ENCODE assay signal across 8 cellular contexts in the genomic region with DNA sequence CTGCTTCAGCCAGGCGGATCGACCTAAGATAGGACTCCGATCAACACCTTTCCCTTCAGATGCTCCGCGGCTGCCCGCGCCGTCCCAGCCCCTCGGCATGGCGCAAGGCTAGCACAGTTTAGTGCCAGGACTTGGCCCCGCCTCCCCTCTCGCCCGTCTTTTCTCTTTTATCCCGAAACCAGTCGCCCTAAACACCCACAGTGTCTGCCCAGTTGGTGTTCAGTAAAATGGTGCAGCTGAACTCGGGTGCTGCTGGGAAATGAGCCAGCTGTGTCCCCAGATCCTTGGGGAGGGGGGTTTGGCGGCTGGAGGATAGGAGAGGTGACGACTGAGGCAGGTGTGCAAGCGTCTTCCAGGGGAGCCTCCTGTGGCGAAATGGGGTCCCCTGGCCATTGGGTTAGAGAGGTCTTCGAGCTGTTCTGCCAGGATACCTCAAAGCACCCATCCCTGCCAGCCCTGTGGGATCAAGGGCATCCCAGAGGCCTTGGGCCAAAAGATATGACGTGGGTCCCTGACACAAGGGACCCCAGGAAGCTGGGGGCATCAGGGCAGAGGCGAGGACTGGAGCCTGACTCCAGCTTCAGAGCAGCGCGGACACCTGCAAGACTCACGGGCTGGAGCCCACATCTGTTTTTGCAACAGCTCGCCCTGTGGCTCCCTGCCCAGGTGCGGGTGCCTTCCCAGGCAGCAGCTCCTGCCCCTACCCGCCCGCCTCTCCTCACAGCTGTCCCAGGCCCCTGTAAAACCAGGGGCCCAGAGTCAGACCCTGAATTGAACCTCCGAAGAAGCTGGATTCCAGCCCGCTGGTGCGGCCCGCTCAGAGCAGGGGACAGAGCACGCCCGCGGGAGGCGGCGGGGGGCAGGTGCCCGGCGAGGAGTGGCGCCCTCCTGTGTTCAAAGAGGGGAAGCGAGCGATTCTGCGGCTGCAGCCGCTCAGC.
DNase-seq lines count a peak whose midpoint lies in the region; ATAC-seq and TF ChIP-seq lines count a peak whose summit lies in the region.

No MANE protein-coding gene starts in this region.

- WGBS in lung, 2 donors = 10 to 14% methylated on average over 46 of the region's 46 CpGs

- POLR2A ChIA-PET in HEK293T (lab: Yijun Ruan, JAX) = interaction anchor here (1.2 kb wide), 1 partner anchor 68 kb away, joined by 6 read pairs; no protein-coding TSS in a partner anchor

- peaks cover 2% of the 10 kb centered on the region for H3K27me3 ChIP-seq in lung (ENCODE audit: control insufficient read depth, insufficient read depth)

- peaks cover 0 to 2% of the 10 kb centered on the region in 2 donors for H3K36me3 ChIP-seq in lung (ENCODE audit: control insufficient read depth in 2 of 2, insufficient read depth in 2 of 2, low read length in 2 of 2)

- peak; percentile 78 for TF ChIP-seq CTCF in coronary artery (IDR thresholded peaks at IDR 0.05)
- TF ChIP-seq CTCF in lung (IDR thresholded peaks at IDR 0.05; ENCODE audit: control extremely low read depth, extremely low read depth) = peak; percentile 24

- ATAC-seq in lung (ENCODE audit: insufficient read depth, low FRiP score) = peak; percentile 85
- ATAC-seq in HG02642 (IDR thresholded peaks at IDR 0.05; ENCODE audit: poor library complexity, unreplicated experiment) = no peak

- H3K4me3 ChIP-seq in coronary artery = peak overlapping the region; percentile 55
- H3K4me3 ChIP-seq in lung = no peak overlapping the region

- no peaks in the 10 kb centered on the region for H3K9me3 ChIP-seq in lung (ENCODE audit: control insufficient read depth in 2 of 2, insufficient read depth in 1 of 2, low read length in 1 of 2)

- peaks cover 0 to 2% of the 10 kb centered on the region in 2 donors for H3K4me1 ChIP-seq in lung (ENCODE audit: control insufficient read depth in 2 of 2, insufficient read depth in 2 of 2, low read length in 2 of 2)

- H3K27ac ChIP-seq in coronary artery (no peak overlapping the region), lung (ENCODE audit: low read depth in 1 of 2, low read length in 1 of 2) (no peak overlapping the region)

- CTCF ChIA-PET in HEK293T (lab: Yijun Ruan, JAX) = interaction anchor here (0.6 to 1.9 kb wide), 16 partner anchors 10 to 280 kb away, joined by 3 to 17 read pairs (median 4); no protein-coding TSS in a partner anchor

- peak; percentile 76 for DNase-seq in DMS 273 (lab: John Stamatoyannopoulos, UW; ENCODE audit: unreplicated experiment)
- peak; percentile 88 for DNase-seq in HEK293T (ENCODE audit: extremely low spot score)
- peak; percentile 49 for DNase-seq in NCI-H2171 (lab: John Stamatoyannopoulos, UW)
- peak; percentile 78 for DNase-seq in activated CD4-positive, alpha-beta T cell treated with anti-CD3 and anti-CD28 coated beads for 48 hours
- DNase-seq in coronary artery (ENCODE audit: low spot score) = no peak
- peak; percentile 47 for DNase-seq in lung (ENCODE audit: low spot score)
- peak; percentile 38 to 61 (median 51) for DNase-seq in stimulated activated CD4-positive, alpha-beta T cell treated with anti-CD3 and anti-CD28 coated beads, TNF-alpha, amount 100 ng/mL, for 48 hours (ENCODE audit: low read depth in 3 of 3)

TF ChIP-seq in HEK293T, 16 proteins besides CTCF, POLR2A, EP300 and RAD21:
- TF ChIP-seq TARDBP (IDR thresholded peaks at IDR 0.05) (no peak), SP1 (IDR thresholded peaks at IDR 0.05) (no peak), FOXM1 (IDR thresholded peaks at IDR 0.05; ENCODE audit: borderline replicate concordance) (no peak), L3MBTL2 (conservative IDR thresholded peaks at IDR 0.05) (no peak), LEF1 (IDR thresholded peaks at IDR 0.05; ENCODE audit: borderline replicate concordance) (no peak), ARNT (IDR thresholded peaks at IDR 0.05) (no peak), ZNF384 (IDR thresholded peaks at IDR 0.05) (no peak), FOXK2 (IDR thresholded peaks at IDR 0.05) (no peak), HDGF (IDR thresholded peaks at IDR 0.05; ENCODE audit: borderline replicate concordance) (no peak), BHLHE40 (IDR thresholded peaks at IDR 0.05; ENCODE audit: borderline replicate concordance) (no peak), SUZ12 (IDR thresholded peaks at IDR 0.05) (no peak), NFRKB (IDR thresholded peaks at IDR 0.05) (no peak), FOXA1 (IDR thresholded peaks at IDR 0.05) (no peak), ELF4 (IDR thresholded peaks at IDR 0.05) (no peak), CTBP1 (IDR thresholded peaks at IDR 0.05; ENCODE audit: borderline replicate concordance) (no peak)
- TF ChIP-seq, protein P1, sequence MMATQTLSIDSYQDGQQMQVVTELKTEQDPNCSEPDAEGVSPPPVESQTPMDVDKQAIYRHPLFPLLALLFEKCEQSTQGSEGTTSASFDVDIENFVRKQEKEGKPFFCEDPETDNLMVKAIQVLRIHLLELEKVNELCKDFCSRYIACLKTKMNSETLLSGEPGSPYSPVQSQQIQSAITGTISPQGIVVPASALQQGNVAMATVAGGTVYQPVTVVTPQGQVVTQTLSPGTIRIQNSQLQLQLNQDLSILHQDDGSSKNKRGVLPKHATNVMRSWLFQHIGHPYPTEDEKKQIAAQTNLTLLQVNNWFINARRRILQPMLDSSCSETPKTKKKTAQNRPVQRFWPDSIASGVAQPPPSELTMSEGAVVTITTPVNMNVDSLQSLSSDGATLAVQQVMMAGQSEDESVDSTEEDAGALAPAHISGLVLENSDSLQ (IDR thresholded peaks at IDR 0.05) = no peak
